In genomic region chr2:101733257-101733993, GRCh38 we compare ENCODE assay signal across 1 cellular context.
TF ChIP-seq lines count a peak whose summit lies in the region.

No MANE protein-coding gene starts in this region.

TF ChIP-seq in HepG2, 621 proteins besides CTCF, POLR2A, EP300 and RAD21 (continued from another document and continues in another):
- TF ChIP-seq SETDB1 (CRISPR knock-in tag; IDR thresholded peaks at IDR 0.05; ENCODE audit: borderline replicate concordance) (no peak), BRCA1 (CRISPR knock-in tag; IDR thresholded peaks at IDR 0.05) (no peak), ZNF496 (CRISPR knock-in tag; IDR thresholded peaks at IDR 0.05; ENCODE audit: insufficient replicate concordance) (no peak), TBL1XR1 (IDR thresholded peaks at IDR 0.05; ENCODE audit: borderline replicate concordance, low read length, partially characterized antibody) (peak; percentile 89), MYC (CRISPR knock-in tag; IDR thresholded peaks at IDR 0.05; ENCODE audit: borderline replicate concordance) (peak; percentile 32; the same call in 1 of the 2 replicates), ATF1 (CRISPR knock-in tag; IDR thresholded peaks at IDR 0.05) (no peak), MAFG (CRISPR knock-in tag; IDR thresholded peaks at IDR 0.05) (no peak), RFX5 (IDR thresholded peaks at IDR 0.05; ENCODE audit: low read depth, low read length) (no peak), CSRNP2 (CRISPR knock-in tag; conservative IDR thresholded peaks at IDR 0.05; ENCODE audit: low read depth) (no peak), CCAR2 (optimal IDR thresholded peaks at IDR 0.05; ENCODE audit: low read depth, low read length) (no peak), SALL2 (CRISPR knock-in tag; IDR thresholded peaks at IDR 0.05) (peak; percentile 68; the same call in 1 of the 2 replicates), ZNF205 (CRISPR knock-in tag; IDR thresholded peaks at IDR 0.05) (peak; percentile 43; the same call in 1 of the 2 replicates), ZNF672 (CRISPR knock-in tag; IDR thresholded peaks at IDR 0.05) (no peak), ZNF12 (CRISPR knock-in tag; IDR thresholded peaks at IDR 0.05) (peak; percentile 99), NR2F2 (IDR thresholded peaks at IDR 0.05; ENCODE audit: borderline replicate concordance, low read depth) (peak; percentile 88), REL (CRISPR knock-in tag; conservative IDR thresholded peaks at IDR 0.05) (no peak), CBX2 (IDR thresholded peaks at IDR 0.05; ENCODE audit: low read depth, low read length) (no peak), CBX2 (CRISPR knock-in tag; IDR thresholded peaks at IDR 0.05; ENCODE audit: low read depth) (no peak), JUN (CRISPR knock-in tag; IDR thresholded peaks at IDR 0.05) (no peak), ZNF879 (CRISPR knock-in tag; IDR thresholded peaks at IDR 0.05) (no peak), PAF1 (CRISPR knock-in tag; IDR thresholded peaks at IDR 0.05) (peak; percentile 98), GTF2F1 (IDR thresholded peaks at IDR 0.05; ENCODE audit: low read length) (no peak), TARDBP (CRISPR knock-in tag; IDR thresholded peaks at IDR 0.05) (no peak), KLF13 (CRISPR knock-in tag; IDR thresholded peaks at IDR 0.05) (no peak), BHLHE40 (IDR thresholded peaks at IDR 0.05; ENCODE audit: low read length) (no peak), ZFP62 (CRISPR knock-in tag; IDR thresholded peaks at IDR 0.05) (no peak), SNRNP70 (IDR thresholded peaks at IDR 0.05; ENCODE audit: low read depth, low read length) (no peak), DNMT3B (CRISPR knock-in tag; conservative IDR thresholded peaks at IDR 0.05) (no peak; the same call in none of the 2 replicates), ZNF142 (CRISPR knock-in tag; IDR thresholded peaks at IDR 0.05) (peak; percentile 62; the same call in 1 of the 2 replicates), TFDP2 (CRISPR knock-in tag; IDR thresholded peaks at IDR 0.05) (no peak), ZNF574 (CRISPR knock-in tag; IDR thresholded peaks at IDR 0.05) (peak; percentile 24; the same call in 1 of the 2 replicates), JARID2 (CRISPR knock-in tag; IDR thresholded peaks at IDR 0.05; ENCODE audit: insufficient replicate concordance) (no peak), ZBTB21 (CRISPR knock-in tag; IDR thresholded peaks at IDR 0.05) (no peak; the same call in 1 of the 2 replicates), ZNF556 (CRISPR knock-in tag; IDR thresholded peaks at IDR 0.05; ENCODE audit: borderline replicate concordance) (no peak; the same call in 1 of the 2 replicates), ZNF691 (CRISPR knock-in tag; IDR thresholded peaks at IDR 0.05; ENCODE audit: borderline replicate concordance, low read depth) (peak; percentile 83), FOXK1 (CRISPR knock-in tag; IDR thresholded peaks at IDR 0.05; ENCODE audit: borderline replicate concordance, low read depth) (peak; percentile 20; the same call in 1 of the 2 replicates), GZF1 (CRISPR knock-in tag; IDR thresholded peaks at IDR 0.05) (0 out of 2 replicates have a peak, but pooled peaks have one; percentile 57), ZNF816 (CRISPR knock-in tag; IDR thresholded peaks at IDR 0.05; ENCODE audit: borderline replicate concordance) (no peak)
- TF ChIP-seq, protein P1, sequence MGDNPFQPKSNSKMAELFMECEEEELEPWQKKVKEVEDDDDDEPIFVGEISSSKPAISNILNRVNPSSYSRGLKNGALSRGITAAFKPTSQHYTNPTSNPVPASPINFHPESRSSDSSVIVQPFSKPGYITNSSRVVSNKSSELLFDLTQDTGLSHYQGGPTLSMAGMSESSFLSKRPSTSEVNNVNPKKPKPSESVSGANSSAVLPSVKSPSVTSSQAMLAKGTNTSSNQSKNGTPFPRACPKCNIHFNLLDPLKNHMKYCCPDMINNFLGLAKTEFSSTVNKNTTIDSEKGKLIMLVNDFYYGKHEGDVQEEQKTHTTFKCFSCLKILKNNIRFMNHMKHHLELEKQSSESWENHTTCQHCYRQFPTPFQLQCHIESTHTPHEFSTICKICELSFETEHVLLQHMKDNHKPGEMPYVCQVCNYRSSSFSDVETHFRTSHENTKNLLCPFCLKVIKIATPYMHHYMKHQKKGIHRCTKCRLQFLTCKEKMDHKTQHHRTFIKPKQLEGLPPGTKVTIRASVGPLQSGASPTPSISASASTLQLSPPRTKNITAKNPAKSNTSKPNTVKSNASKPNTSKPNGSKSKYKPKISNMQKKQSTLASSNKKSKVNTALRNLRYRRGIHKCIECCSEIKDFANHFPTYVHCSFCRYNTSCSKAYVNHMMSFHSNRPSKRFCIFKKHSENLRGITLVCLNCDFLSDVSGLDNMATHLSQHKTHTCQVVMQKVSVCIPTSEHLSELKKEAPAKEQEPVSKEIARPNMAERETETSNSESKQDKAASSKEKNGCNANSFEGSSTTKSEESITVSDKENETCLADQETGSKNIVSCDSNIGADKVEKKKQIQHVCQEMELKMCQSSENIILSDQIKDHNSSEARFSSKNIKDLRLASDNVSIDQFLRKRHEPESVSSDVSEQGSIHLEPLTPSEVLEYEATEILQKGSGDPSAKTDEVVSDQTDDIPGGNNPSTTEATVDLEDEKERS (CRISPR knock-in tag; IDR thresholded peaks at IDR 0.05), result peak; percentile 77
- TF ChIP-seq, protein P2, sequence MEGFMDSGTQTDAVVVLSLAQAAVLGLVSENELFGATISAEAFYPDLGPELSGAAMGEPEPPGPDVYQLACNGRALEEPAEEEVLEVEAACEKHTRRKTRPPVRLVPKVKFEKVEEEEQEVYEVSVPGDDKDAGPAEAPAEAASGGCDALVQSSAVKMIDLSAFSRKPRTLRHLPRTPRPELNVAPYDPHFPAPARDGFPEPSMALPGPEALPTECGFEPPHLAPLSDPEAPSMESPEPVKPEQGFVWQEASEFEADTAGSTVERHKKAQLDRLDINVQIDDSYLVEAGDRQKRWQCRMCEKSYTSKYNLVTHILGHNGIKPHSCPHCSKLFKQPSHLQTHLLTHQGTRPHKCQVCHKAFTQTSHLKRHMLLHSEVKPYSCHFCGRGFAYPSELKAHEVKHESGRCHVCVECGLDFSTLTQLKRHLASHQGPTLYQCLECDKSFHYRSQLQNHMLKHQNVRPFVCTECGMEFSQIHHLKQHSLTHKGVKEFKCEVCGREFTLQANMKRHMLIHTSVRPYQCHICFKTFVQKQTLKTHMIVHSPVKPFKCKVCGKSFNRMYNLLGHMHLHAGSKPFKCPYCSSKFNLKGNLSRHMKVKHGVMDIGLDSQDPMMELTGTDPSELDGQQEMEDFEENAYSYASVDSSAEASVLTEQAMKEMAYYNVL (CRISPR knock-in tag; IDR thresholded peaks at IDR 0.05; ENCODE audit: borderline replicate concordance), result peak; percentile 88
- TF ChIP-seq, protein P3, sequence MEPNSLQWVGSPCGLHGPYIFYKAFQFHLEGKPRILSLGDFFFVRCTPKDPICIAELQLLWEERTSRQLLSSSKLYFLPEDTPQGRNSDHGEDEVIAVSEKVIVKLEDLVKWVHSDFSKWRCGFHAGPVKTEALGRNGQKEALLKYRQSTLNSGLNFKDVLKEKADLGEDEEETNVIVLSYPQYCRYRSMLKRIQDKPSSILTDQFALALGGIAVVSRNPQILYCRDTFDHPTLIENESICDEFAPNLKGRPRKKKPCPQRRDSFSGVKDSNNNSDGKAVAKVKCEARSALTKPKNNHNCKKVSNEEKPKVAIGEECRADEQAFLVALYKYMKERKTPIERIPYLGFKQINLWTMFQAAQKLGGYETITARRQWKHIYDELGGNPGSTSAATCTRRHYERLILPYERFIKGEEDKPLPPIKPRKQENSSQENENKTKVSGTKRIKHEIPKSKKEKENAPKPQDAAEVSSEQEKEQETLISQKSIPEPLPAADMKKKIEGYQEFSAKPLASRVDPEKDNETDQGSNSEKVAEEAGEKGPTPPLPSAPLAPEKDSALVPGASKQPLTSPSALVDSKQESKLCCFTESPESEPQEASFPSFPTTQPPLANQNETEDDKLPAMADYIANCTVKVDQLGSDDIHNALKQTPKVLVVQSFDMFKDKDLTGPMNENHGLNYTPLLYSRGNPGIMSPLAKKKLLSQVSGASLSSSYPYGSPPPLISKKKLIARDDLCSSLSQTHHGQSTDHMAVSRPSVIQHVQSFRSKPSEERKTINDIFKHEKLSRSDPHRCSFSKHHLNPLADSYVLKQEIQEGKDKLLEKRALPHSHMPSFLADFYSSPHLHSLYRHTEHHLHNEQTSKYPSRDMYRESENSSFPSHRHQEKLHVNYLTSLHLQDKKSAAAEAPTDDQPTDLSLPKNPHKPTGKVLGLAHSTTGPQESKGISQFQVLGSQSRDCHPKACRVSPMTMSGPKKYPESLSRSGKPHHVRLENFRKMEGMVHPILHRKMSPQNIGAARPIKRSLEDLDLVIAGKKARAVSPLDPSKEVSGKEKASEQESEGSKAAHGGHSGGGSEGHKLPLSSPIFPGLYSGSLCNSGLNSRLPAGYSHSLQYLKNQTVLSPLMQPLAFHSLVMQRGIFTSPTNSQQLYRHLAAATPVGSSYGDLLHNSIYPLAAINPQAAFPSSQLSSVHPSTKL (CRISPR knock-in tag; IDR thresholded peaks at IDR 0.05), result peak; percentile 87
